ENCODE assay signal across 22 cellular contexts in the genomic region with DNA sequence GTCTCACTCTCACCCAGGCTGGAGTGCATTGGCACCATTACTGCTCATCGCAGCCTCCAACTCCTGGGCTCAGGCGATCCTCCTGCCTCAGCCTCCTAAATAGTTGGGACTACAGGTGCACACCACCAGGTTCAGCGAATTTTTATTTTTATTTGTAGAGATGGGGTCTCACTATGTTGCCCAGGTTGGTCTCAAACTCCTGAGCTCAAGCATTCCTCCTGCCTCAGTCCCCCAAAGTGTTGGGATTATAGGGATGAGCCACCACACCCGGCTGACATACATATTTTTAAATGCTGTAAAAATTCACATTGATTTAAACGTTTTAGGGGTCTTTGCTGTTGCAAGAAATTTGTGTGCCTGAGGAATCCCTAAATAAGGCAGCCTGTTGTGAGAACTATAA. TPM values are rescaled to one million over a fixed set of nuclear protein-coding genes. Genes with fewer than 3 reads are reported as not detected.
DNase-seq lines count a peak whose midpoint lies in the region; FAIRE-seq and TF ChIP-seq lines count a peak whose summit lies in the region.
"Had no signal": no experiment of that assay in that cellular context is flagged by ENCODE, and none has a peak within 500 bp of the region (broad histone marks: within the 10 kb centered on the region; RNA-seq: fewer than 3 reads in every experiment).

No MANE protein-coding gene starts in this region.

- no TSS peak for BruUV-seq in endothelial cell of umbilical vein (replicated peaks; lab: Mats Ljungman, UMichigan)

- H3K9me3 ChIP-seq in adrenal gland (replicated peaks in 1 of 3): no peaks in the 10 kb centered on the region
- H3K9me3 ChIP-seq in endothelial cell of umbilical vein (replicated peaks; ENCODE audit: control insufficient read depth, insufficient read depth, low read length): no peaks in the 10 kb centered on the region
- H3K9me3 ChIP-seq in parathyroid adenoma (ENCODE audit: control insufficient read depth, low read length): no peaks in the 10 kb centered on the region
- no peaks in the 10 kb centered on the region for H3K9me3 ChIP-seq in tibial nerve

- 63 to 77% (median 72%) methylated on average over 5 of the region's 5 CpGs for WGBS in adrenal gland, 4 donors
- WGBS in tibial nerve, 2 donors: 73 to 77% methylated on average over 5 of the region's 5 CpGs

- dilution Hi-C loops in endothelial cell of umbilical vein (cut with MboI; ENCODE audit: extremely low pct_ligation_motif_present, low sequenced_read_pairs): no loop called here

- H3K9me3 Mint-ChIP-seq in immature natural killer cell: no peaks in the 10 kb centered on the region
- H3K9me3 Mint-ChIP-seq: activated naive CD8-positive, alpha-beta T cell treated with anti-CD3 and anti-CD28 coated beads, Interleukin-2, amount 10 ng/mL, durations not matched to agents 7 days and 5 days; H9; neural progenitor cell; T-cell had no signal

- POLR2A ChIA-PET in endothelial cell of umbilical vein (lab: Charles Lee): no interaction called here

- no peaks in the 10 kb centered on the region for H4K20me1 ChIP-seq in endothelial cell of umbilical vein (replicated peaks; ENCODE audit: control insufficient read depth, extremely low read depth, insufficient read depth, low read length)

- H3K4me2 ChIP-seq in endothelial cell of umbilical vein (ENCODE audit: insufficient read depth, low read length): peak overlapping the region; percentile 51
- no peak overlapping the region for H3K4me2 ChIP-seq in parathyroid adenoma (ENCODE audit: low read length)
- H3K4me2 ChIP-seq: neural progenitor cell had no signal

- H3K27ac Mint-ChIP-seq in immature natural killer cell: no peak overlapping the region
- H3K27ac Mint-ChIP-seq: activated naive CD8-positive, alpha-beta T cell treated with anti-CD3 and anti-CD28 coated beads, Interleukin-2, amount 10 ng/mL, durations not matched to agents 7 days and 5 days; neural progenitor cell; T-cell had no signal

- TF ChIP-seq CTCF in adrenal gland (IDR thresholded peaks at IDR 0.05) (no peak), endothelial cell of umbilical vein (IDR thresholded peaks at IDR 0.05; ENCODE audit: extremely low read depth in 1 of 2, insufficient read depth in 1 of 2, low read depth in 1 of 2, low read length in 2 of 2) (no peak), parathyroid adenoma (IDR thresholded peaks at IDR 0.05) (no peak), tibial nerve (IDR thresholded peaks at IDR 0.05) (no peak), GM20000 (IDR thresholded peaks at IDR 0.05; ENCODE audit: extremely low read depth, missing control alignments) (no peak)

- no peaks in the 10 kb centered on the region for H3K36me3 Mint-ChIP-seq in immature natural killer cell
- H3K36me3 Mint-ChIP-seq: neural progenitor cell had no signal

- H3K27me3 ChIP-seq in adrenal gland (no peaks in the 10 kb centered on the region), endothelial cell of umbilical vein (ENCODE audit: control insufficient read depth in 2 of 2, insufficient read depth in 2 of 2, low read length in 2 of 2) (no peaks in the 10 kb centered on the region), parathyroid adenoma (ENCODE audit: control insufficient read depth, insufficient read depth, low read length) (no peaks in the 10 kb centered on the region), tibial nerve (no peaks in the 10 kb centered on the region)
- H3K27me3 ChIP-seq: brain microvascular endothelial cell, neural progenitor cell had no signal

- H3K9me1 ChIP-seq in endothelial cell of umbilical vein (replicated peaks; ENCODE audit: control insufficient read depth, extremely low read depth, insufficient read depth, low read length): no peaks in the 10 kb centered on the region

- H2AFZ ChIP-seq in endothelial cell of umbilical vein (ENCODE audit: low read depth, low read length) (no peak overlapping the region), parathyroid adenoma (no peak overlapping the region)
- H2AFZ ChIP-seq: neural progenitor cell had no signal

- no peak for DNase-seq in adrenal gland
- DNase-seq in endothelial cell of umbilical vein (ENCODE audit: low read depth, low spot score): no peak
- DNase-seq in tibial nerve (ENCODE audit: low spot score in 2 of 2): no peak
- no peak for DNase-seq in NCI-H82 treated with DMSO at 0.1 percent for 48 hours (lab: John Stamatoyannopoulos, UW; ENCODE audit: unreplicated experiment)
- no peak for DNase-seq in immature natural killer cell
- DNase-seq in GM20000 (ENCODE audit: low spot score): no peak
- DNase-seq: activated CD4-positive, alpha-beta T cell treated with anti-CD3 and anti-CD28 coated beads for 4 hours; activated naive CD8-positive, alpha-beta T cell treated with anti-CD3 and anti-CD28 coated beads, Interleukin-2, amount 10 ng/mL, durations not matched to agents 7 days and 5 days; brain microvascular endothelial cell; DND-41; foreskin fibroblast; H9; KBM-7; kidney glomerular epithelial cell; NCI-H1694 treated with DMSO at 0.1 percent for 48 hours; NCI-H774; retina; SIG-M5; T-cell; trophoblast cell had no signal

- CTCF ChIA-PET in endothelial cell of umbilical vein (lab: Charles Lee): interaction anchor here (0.7 kb wide), 1 partner anchor 9 kb away, joined by 3 read pairs; no protein-coding TSS in a partner anchor

- H3K36me3 ChIP-seq in adrenal gland (replicated peaks in 1 of 2) (no peaks in the 10 kb centered on the region), endothelial cell of umbilical vein (ENCODE audit: control insufficient read depth in 2 of 2, extremely low read depth in 1 of 2, insufficient read depth in 2 of 2, low read length in 2 of 2) (peaks cover 0 to 4% of the 10 kb centered on the region in 2 experiments), parathyroid adenoma (ENCODE audit: control insufficient read depth, insufficient read depth, low read length) (no peaks in the 10 kb centered on the region), tibial nerve (no peaks in the 10 kb centered on the region)
- H3K36me3 ChIP-seq: brain microvascular endothelial cell, neural progenitor cell had no signal

- H3K9ac ChIP-seq in endothelial cell of umbilical vein (replicated peaks; ENCODE audit: extremely low read depth, insufficient read depth, low read length) (peak overlapping the region; percentile 36), parathyroid adenoma (no peak overlapping the region)
- H3K9ac ChIP-seq: neural progenitor cell had no signal

- no peak for FAIRE-seq in endothelial cell of umbilical vein (lab: Jason Lieb, UNC)

- H3K27ac ChIP-seq in adrenal gland (peak overlapping the region in 3 of 5 donors; percentile 58 to 85 (median 75)), endothelial cell of umbilical vein (ENCODE audit: insufficient read depth, low read depth, low read length) (peak overlapping the region; percentile 95), parathyroid adenoma (peak overlapping the region; percentile 24), tibial nerve (peak overlapping the region; percentile 11 to 89 (median 70))
- H3K27ac ChIP-seq: brain microvascular endothelial cell, neural progenitor cell had no signal

- TF ChIP-seq POLR2A in adrenal gland (IDR thresholded peaks at IDR 0.05) (no peak), endothelial cell of umbilical vein (IDR thresholded peaks at IDR 0.05; ENCODE audit: low read depth, low read length) (no peak), tibial nerve (IDR thresholded peaks at IDR 0.05) (no peak)

- H3K4me3 Mint-ChIP-seq in immature natural killer cell: no peak overlapping the region
- H3K4me3 Mint-ChIP-seq: activated naive CD8-positive, alpha-beta T cell treated with anti-CD3 and anti-CD28 coated beads, Interleukin-2, amount 10 ng/mL, durations not matched to agents 7 days and 5 days; H9; neural progenitor cell; T-cell had no signal

- peaks cover 27 to 56% of the 10 kb centered on the region in 2 donors for H3K4me1 ChIP-seq in adrenal gland (replicated peaks in 1 of 2)
- peaks cover 52% of the 10 kb centered on the region for H3K4me1 ChIP-seq in endothelial cell of umbilical vein (ENCODE audit: control insufficient read depth, extremely low read depth, insufficient read depth, low read length)
- no peaks in the 10 kb centered on the region for H3K4me1 ChIP-seq in parathyroid adenoma
- H3K4me1 ChIP-seq in tibial nerve: peaks cover 0 to 51% (median 27%) of the 10 kb centered on the region in 4 donors
- H3K4me1 ChIP-seq: neural progenitor cell had no signal

- H3K27me3 Mint-ChIP-seq in immature natural killer cell (ENCODE audit: low read depth in 3 of 3): peaks cover 0 to 5% (median 0%) of the 10 kb centered on the region in 3 donors
- H3K27me3 Mint-ChIP-seq: activated naive CD8-positive, alpha-beta T cell treated with anti-CD3 and anti-CD28 coated beads, Interleukin-2, amount 10 ng/mL, durations not matched to agents 7 days and 5 days; T-cell had no signal

- no peak for TF ChIP-seq EP300 in tibial nerve (IDR thresholded peaks at IDR 0.05)

- intact Hi-C loops in adrenal gland (cut with DNase I) (no loop called here), endothelial cell of umbilical vein (cut with micrococcal nuclease) (no loop called here)

- H3K4me3 ChIP-seq in adrenal gland (no peak overlapping the region), endothelial cell of umbilical vein (replicated peaks in 1 of 3; ENCODE audit: insufficient read depth in 1 of 3, low read depth in 1 of 3, low read length in 3 of 3) (no peak overlapping the region), parathyroid adenoma (ENCODE audit: low read depth, low read length) (no peak overlapping the region), tibial nerve (no peak overlapping the region)
- H3K4me3 ChIP-seq: neural progenitor cell had no signal

- H3K4me1 Mint-ChIP-seq in immature natural killer cell: peaks cover 0 to 4% of the 10 kb centered on the region in 2 donors

- no peaks in the 10 kb centered on the region for H3K79me2 ChIP-seq in endothelial cell of umbilical vein (ENCODE audit: control insufficient read depth, insufficient read depth, low read length)
- no peaks in the 10 kb centered on the region for H3K79me2 ChIP-seq in parathyroid adenoma

TF ChIP-seq in endothelial cell of umbilical vein, 7 proteins besides CTCF, POLR2A, EP300 and RAD21 (continues in another document):
- TF ChIP-seq EZH2 (IDR thresholded peaks at IDR 0.05; ENCODE audit: borderline replicate concordance, low read depth, low read length, severe bottlenecking): no peak
- TF ChIP-seq MYC (IDR thresholded peaks at IDR 0.05; ENCODE audit: low read depth, low read length): no peak

RNA-seq across cellular contexts. Expression of a gene that starts 24.8 kb away (rescaled TPM):
- total RNA-seq in adrenal gland: 100 to 1,000 TPM; 130 to 255 (median 199) TPM
- 100 to 1,000 TPM in 2 of 3 donors, 10 to 100 TPM in 1; 61.8 to 125 (median 119) TPM for polyA plus RNA-seq in adrenal gland
- 606 and 631 TPM in 2 replicates for total RNA-seq in endothelial cell of umbilical vein
- 215 and 276 TPM in 2 replicates for polyA plus RNA-seq in endothelial cell of umbilical vein
- polyA plus RNA-seq in endothelial cell of umbilical vein (2011; cell fraction: cytosol; rRNA removed): 185 and 188 TPM in 2 replicates
- polyA plus RNA-seq in endothelial cell of umbilical vein (2011; cell fraction: nucleus; rRNA removed): 360 and 367 TPM in 2 replicates
- 277 and 279 TPM in 2 replicates for polyA plus RNA-seq in endothelial cell of umbilical vein (2012)
- polyA minus RNA-seq in endothelial cell of umbilical vein: 250 TPM in 2 replicates
- polyA minus RNA-seq in endothelial cell of umbilical vein (2011; cell fraction: cytosol; rRNA and poly(A)+ RNA removed): 19.9 TPM
- polyA minus RNA-seq in endothelial cell of umbilical vein (2011; cell fraction: nucleus; rRNA and poly(A)+ RNA removed): 378 and 398 TPM in 2 replicates
- 100 to 1,000 TPM in 2 of 4 donors, 10 to 100 TPM in 2; 51.1 to 113 (median 81.7) TPM for total RNA-seq in tibial nerve
- 10 to 100 TPM; 14.8 to 25.6 (median 19.4) TPM for polyA plus RNA-seq in immature natural killer cell

Comparison
In these comparisons a context has a peak if more than half of its experiments do, and no peak if none do; other contexts are left out.
1. H3K27ac ChIP-seq: peak in every context shown above with its lines; median percentile 95 in endothelial cell of umbilical vein; 75 in adrenal gland; 70 in tibial nerve; 24 in parathyroid adenoma.